ENCODE assay signal across 14 cellular contexts in genomic region chr10:89390875-89391576, GRCh38.
DNase-seq lines count a peak whose midpoint lies in the region; ATAC-seq and TF ChIP-seq lines count a peak whose summit lies in the region.
"Had no signal": no experiment of that assay in that cellular context is flagged by ENCODE, and none has a peak within 500 bp of the region (broad histone marks: within the 10 kb centered on the region; RNA-seq: fewer than 3 reads in every experiment).

No MANE protein-coding gene starts in this region.

- peak; percentile 16 for DNase-seq in NCI-H2196 treated with DMSO at 0.1 percent for 48 hours (lab: John Stamatoyannopoulos, UW; ENCODE audit: unreplicated experiment)
- no peak for DNase-seq in NCI-H2196 (lab: John Stamatoyannopoulos, UW; ENCODE audit: unreplicated experiment)
- peak; percentile 44 for DNase-seq in NCI-H345 treated with DMSO at 0.1 percent for 48 hours (lab: John Stamatoyannopoulos, UW; ENCODE audit: unreplicated experiment)
- DNase-seq in globus pallidus (ENCODE audit: low spot score): peak; percentile 47
- peak; percentile 68 for DNase-seq in superior temporal gyrus (ENCODE audit: extremely low spot score)
- no peak for DNase-seq in coronary artery (ENCODE audit: low spot score)
- DNase-seq: activated CD4-positive, CD25-positive, alpha-beta regulatory T cell treated with anti-CD3 and anti-CD28 coated beads, Interleukin-2, amount 50 U/mL, for 72 hours; body of pancreas; EL; H9; NCI-H1436 treated with DMSO at 0.1 percent for 48 hours; thyroid gland had no signal

- ATAC-seq in SK-N-SH treated with all-trans-retinoic acid at 6 μM for 48 hours: no peak
- ATAC-seq in GM18907 (IDR thresholded peaks at IDR 0.05; ENCODE audit: unreplicated experiment): no peak

- no peak overlapping the region for H3K4me3 ChIP-seq in coronary artery

- no peak for TF ChIP-seq CTCF in coronary artery (IDR thresholded peaks at IDR 0.05)

- peak overlapping the region in 1 of 2 donors; percentile 9 for H3K27ac ChIP-seq in coronary artery

TF ChIP-seq in SK-N-SH treated with all-trans-retinoic acid at 6 μM for 48 hours, 23 proteins besides CTCF, POLR2A, EP300 and RAD21:
- no peak for TF ChIP-seq ARNTL (CRISPR knock-in tag; IDR thresholded peaks at IDR 0.05; ENCODE audit: borderline replicate concordance, low read depth)
- TF ChIP-seq ZFP30 (CRISPR knock-in tag; IDR thresholded peaks at IDR 0.05): no peak
- no peak for TF ChIP-seq CSDC2 (CRISPR knock-in tag; IDR thresholded peaks at IDR 0.05)
- TF ChIP-seq POU6F1 (CRISPR knock-in tag; IDR thresholded peaks at IDR 0.05; ENCODE audit: borderline replicate concordance, low read depth): no peak
- TF ChIP-seq PPARA (CRISPR knock-in tag; IDR thresholded peaks at IDR 0.05; ENCODE audit: borderline replicate concordance): no peak
- TF ChIP-seq, protein P1, sequence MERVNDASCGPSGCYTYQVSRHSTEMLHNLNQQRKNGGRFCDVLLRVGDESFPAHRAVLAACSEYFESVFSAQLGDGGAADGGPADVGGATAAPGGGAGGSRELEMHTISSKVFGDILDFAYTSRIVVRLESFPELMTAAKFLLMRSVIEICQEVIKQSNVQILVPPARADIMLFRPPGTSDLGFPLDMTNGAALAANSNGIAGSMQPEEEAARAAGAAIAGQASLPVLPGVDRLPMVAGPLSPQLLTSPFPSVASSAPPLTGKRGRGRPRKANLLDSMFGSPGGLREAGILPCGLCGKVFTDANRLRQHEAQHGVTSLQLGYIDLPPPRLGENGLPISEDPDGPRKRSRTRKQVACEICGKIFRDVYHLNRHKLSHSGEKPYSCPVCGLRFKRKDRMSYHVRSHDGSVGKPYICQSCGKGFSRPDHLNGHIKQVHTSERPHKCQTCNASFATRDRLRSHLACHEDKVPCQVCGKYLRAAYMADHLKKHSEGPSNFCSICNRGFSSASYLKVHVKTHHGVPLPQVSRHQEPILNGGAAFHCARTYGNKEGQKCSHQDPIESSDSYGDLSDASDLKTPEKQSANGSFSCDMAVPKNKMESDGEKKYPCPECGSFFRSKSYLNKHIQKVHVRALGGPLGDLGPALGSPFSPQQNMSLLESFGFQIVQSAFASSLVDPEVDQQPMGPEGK (CRISPR knock-in tag; IDR thresholded peaks at IDR 0.05; ENCODE audit: borderline replicate concordance): no peak
- TF ChIP-seq BACH2 (CRISPR knock-in tag; IDR thresholded peaks at IDR 0.05; ENCODE audit: borderline replicate concordance): no peak
- TF ChIP-seq, protein P2, sequence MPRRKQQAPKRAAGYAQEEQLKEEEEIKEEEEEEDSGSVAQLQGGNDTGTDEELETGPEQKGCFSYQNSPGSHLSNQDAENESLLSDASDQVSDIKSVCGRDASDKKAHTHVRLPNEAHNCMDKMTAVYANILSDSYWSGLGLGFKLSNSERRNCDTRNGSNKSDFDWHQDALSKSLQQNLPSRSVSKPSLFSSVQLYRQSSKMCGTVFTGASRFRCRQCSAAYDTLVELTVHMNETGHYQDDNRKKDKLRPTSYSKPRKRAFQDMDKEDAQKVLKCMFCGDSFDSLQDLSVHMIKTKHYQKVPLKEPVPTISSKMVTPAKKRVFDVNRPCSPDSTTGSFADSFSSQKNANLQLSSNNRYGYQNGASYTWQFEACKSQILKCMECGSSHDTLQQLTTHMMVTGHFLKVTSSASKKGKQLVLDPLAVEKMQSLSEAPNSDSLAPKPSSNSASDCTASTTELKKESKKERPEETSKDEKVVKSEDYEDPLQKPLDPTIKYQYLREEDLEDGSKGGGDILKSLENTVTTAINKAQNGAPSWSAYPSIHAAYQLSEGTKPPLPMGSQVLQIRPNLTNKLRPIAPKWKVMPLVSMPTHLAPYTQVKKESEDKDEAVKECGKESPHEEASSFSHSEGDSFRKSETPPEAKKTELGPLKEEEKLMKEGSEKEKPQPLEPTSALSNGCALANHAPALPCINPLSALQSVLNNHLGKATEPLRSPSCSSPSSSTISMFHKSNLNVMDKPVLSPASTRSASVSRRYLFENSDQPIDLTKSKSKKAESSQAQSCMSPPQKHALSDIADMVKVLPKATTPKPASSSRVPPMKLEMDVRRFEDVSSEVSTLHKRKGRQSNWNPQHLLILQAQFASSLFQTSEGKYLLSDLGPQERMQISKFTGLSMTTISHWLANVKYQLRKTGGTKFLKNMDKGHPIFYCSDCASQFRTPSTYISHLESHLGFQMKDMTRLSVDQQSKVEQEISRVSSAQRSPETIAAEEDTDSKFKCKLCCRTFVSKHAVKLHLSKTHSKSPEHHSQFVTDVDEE (CRISPR knock-in tag; IDR thresholded peaks at IDR 0.05): no peak
- no peak for TF ChIP-seq TOX (CRISPR knock-in tag; IDR thresholded peaks at IDR 0.05; ENCODE audit: borderline replicate concordance)
- TF ChIP-seq ZNF70 (CRISPR knock-in tag; IDR thresholded peaks at IDR 0.05): no peak
- TF ChIP-seq ZC3H10 (CRISPR knock-in tag; IDR thresholded peaks at IDR 0.05): no peak
- no peak for TF ChIP-seq ZNF8 (CRISPR knock-in tag; IDR thresholded peaks at IDR 0.05)
- no peak for TF ChIP-seq ISL1 (CRISPR knock-in tag; IDR thresholded peaks at IDR 0.05)
- no peak for TF ChIP-seq TCF4 (CRISPR knock-in tag; IDR thresholded peaks at IDR 0.05; ENCODE audit: borderline replicate concordance)
- no peak for TF ChIP-seq OSR1 (CRISPR knock-in tag; IDR thresholded peaks at IDR 0.05)
- no peak for TF ChIP-seq ESRRG (CRISPR knock-in tag; IDR thresholded peaks at IDR 0.05)
- TF ChIP-seq, protein P3, sequence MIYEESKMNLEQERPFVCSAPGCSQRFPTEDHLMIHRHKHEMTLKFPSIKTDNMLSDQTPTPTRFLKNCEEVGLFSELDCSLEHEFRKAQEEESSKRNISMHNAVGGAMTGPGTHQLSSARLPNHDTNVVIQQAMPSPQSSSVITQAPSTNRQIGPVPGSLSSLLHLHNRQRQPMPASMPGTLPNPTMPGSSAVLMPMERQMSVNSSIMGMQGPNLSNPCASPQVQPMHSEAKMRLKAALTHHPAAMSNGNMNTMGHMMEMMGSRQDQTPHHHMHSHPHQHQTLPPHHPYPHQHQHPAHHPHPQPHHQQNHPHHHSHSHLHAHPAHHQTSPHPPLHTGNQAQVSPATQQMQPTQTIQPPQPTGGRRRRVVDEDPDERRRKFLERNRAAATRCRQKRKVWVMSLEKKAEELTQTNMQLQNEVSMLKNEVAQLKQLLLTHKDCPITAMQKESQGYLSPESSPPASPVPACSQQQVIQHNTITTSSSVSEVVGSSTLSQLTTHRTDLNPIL (CRISPR knock-in tag; IDR thresholded peaks at IDR 0.05; ENCODE audit: low read depth): no peak
- no peak for TF ChIP-seq SNAI2 (CRISPR knock-in tag; IDR thresholded peaks at IDR 0.05)

Comparison
In these comparisons a context has a peak if more than half of its experiments do, and no peak if none do; other contexts are left out.
1. DNase-seq: peak in NCI-H2196 treated with DMSO at 0.1 percent for 48 hours (single experiment), NCI-H345 treated with DMSO at 0.1 percent for 48 hours (single experiment), globus pallidus (single experiment) and superior temporal gyrus (single experiment); none in NCI-H2196 (single experiment) and coronary artery (single experiment).